Comparison of ENCODE assay signal across 8 cellular contexts in genomic region chr15:90482124-90483011, GRCh38. TPM values are rescaled to one million over a fixed set of nuclear protein-coding genes. Genes with fewer than 3 reads are reported as not detected.
DNase-seq lines count a peak whose midpoint lies in the region; TF ChIP-seq lines count a peak whose summit lies in the region.

No MANE protein-coding gene starts in this region.

- no peak overlapping the region for H3K4me2 ChIP-seq in fibroblast of lung (ENCODE audit: extremely low read depth, insufficient read depth, low read length)

- no peak overlapping the region for H2AFZ ChIP-seq in fibroblast of lung (ENCODE audit: low read length)

- DNase-seq in A172 (ENCODE audit: low spot score) (peak; percentile 37), GM12864 (ENCODE audit: low read depth) (no peak), NCI-H748 (lab: John Stamatoyannopoulos, UW; ENCODE audit: unreplicated experiment) (peak; percentile 10), activated T-cell treated with anti-CD3 and anti-CD28 coated beads for 1 hour (ENCODE audit: low read depth) (peak; percentile 33), fibroblast of lung (ENCODE audit: low read depth in 2 of 2) (peak; percentile 48 to 74), nephron progenitor cell (peak; percentile 48), uterus (peak; percentile 40 to 71), T1000 (lab: John Stamatoyannopoulos, UW) (no peak)

- peaks cover 21% of the 10 kb centered on the region for H3K36me3 ChIP-seq in fibroblast of lung (ENCODE audit: control insufficient read depth, insufficient read depth, low read length)
- no peaks in the 10 kb centered on the region for H3K36me3 ChIP-seq in uterus

- peaks cover 35% of the 10 kb centered on the region for H3K36me3 Mint-ChIP-seq in nephron progenitor cell (ENCODE audit: low read depth)

- no peaks in the 10 kb centered on the region for H3K27me3 ChIP-seq in fibroblast of lung (ENCODE audit: control insufficient read depth, insufficient read depth, low read length)
- no peaks in the 10 kb centered on the region for H3K27me3 ChIP-seq in uterus

- H3K27me3 Mint-ChIP-seq in nephron progenitor cell (ENCODE audit: low read depth, poor library complexity), result no peaks in the 10 kb centered on the region

- H3K9me3 ChIP-seq in fibroblast of lung (ENCODE audit: control insufficient read depth, insufficient read depth, low read depth, low read length) (no peaks in the 10 kb centered on the region), uterus (no peaks in the 10 kb centered on the region)

- H3K4me3 ChIP-seq in GM12864 (ENCODE audit: low read depth, low read length), result no peak overlapping the region
- H3K4me3 ChIP-seq in fibroblast of lung (replicated peaks in 1 of 4; ENCODE audit: control extremely low read depth in 1 of 4, insufficient read depth in 1 of 4, low read depth in 3 of 4, low read length in 4 of 4), result no peak overlapping the region
- no peak overlapping the region for H3K4me3 ChIP-seq in uterus

- TF ChIP-seq CTCF in GM12864 (IDR thresholded peaks at IDR 0.05; ENCODE audit: low read depth, low read length, missing control alignments) (peak; percentile 60), fibroblast of lung (conservative IDR thresholded peaks at IDR 0.05 in 1 of 2, IDR thresholded peaks at IDR 0.05 in 1 of 2; ENCODE audit: low read depth in 1 of 2, low read length in 2 of 2) (peak; percentile 74 to 77), nephron progenitor cell (IDR thresholded peaks at IDR 0.05) (peak; percentile 80), uterus (IDR thresholded peaks at IDR 0.05) (peak; percentile 81 to 92 (median 84))

- no peak overlapping the region for H3K9ac ChIP-seq in fibroblast of lung (ENCODE audit: insufficient read depth, low read length)

- peaks cover 18% of the 10 kb centered on the region for H3K4me1 Mint-ChIP-seq in nephron progenitor cell

- no peaks in the 10 kb centered on the region for H4K20me1 ChIP-seq in fibroblast of lung (ENCODE audit: control insufficient read depth, extremely low read depth, insufficient read depth, low read length)

- H3K79me2 ChIP-seq in fibroblast of lung (ENCODE audit: control insufficient read depth, insufficient read depth, low read length), result no peaks in the 10 kb centered on the region

- no peaks in the 10 kb centered on the region for H3K9me3 Mint-ChIP-seq in nephron progenitor cell

- H3K4me3 Mint-ChIP-seq in nephron progenitor cell, result no peak overlapping the region

- H3K27ac ChIP-seq in fibroblast of lung (ENCODE audit: insufficient read depth, low read length) (no peak overlapping the region), uterus (peak overlapping the region; percentile 63 to 73)

- peak overlapping the region; percentile 10 for H3K27ac Mint-ChIP-seq in nephron progenitor cell

- intact Hi-C loops in uterus (cut with DNase I; ENCODE audit: low total_unique reads), result loop anchor here (5.0 kb wide), 1 partner anchor 160 kb away; no protein-coding TSS in a partner anchor

- H3K4me1 ChIP-seq in fibroblast of lung (ENCODE audit: control insufficient read depth, extremely low read depth, insufficient read depth, low read length) (no peaks in the 10 kb centered on the region), uterus (no peaks in the 10 kb centered on the region)

- TF ChIP-seq POLR2A in uterus (IDR thresholded peaks at IDR 0.05), result no peak

RNA-seq across cellular contexts. Expression of gene CRTC3, which starts 47.4 kb away (rescaled TPM):
- 10.3 and 14.0 TPM in 2 replicates for total RNA-seq in A172 (2014; rRNA removed; shearing (Covaris generic))
- total RNA-seq in fibroblast of lung (12.3 and 18.3 TPM in 2 replicates), uterus (10 to 100 TPM; 18.4 to 89.4 (median 40.9) TPM)
- 18.9 and 23.4 TPM in 2 replicates for polyA plus RNA-seq in fibroblast of lung
- polyA plus RNA-seq in fibroblast of lung (2012), result 13.7 and 21.2 TPM in 2 replicates
- polyA minus RNA-seq in fibroblast of lung (ENCODE audit: low replicate concordance), result 31.0 and 36.9 TPM in 2 replicates

Comparison
In these comparisons a context has a peak if more than half of its experiments do, and no peak if none do; other contexts are left out.
1. DNase-seq: peak in A172 (single experiment), NCI-H748 (single experiment), activated T-cell treated with anti-CD3 and anti-CD28 coated beads for 1 hour (single experiment), fibroblast of lung (2 of 2), nephron progenitor cell (single experiment) and uterus (2 of 2); none in GM12864 (single experiment) and T1000 (single experiment).
2. Peak in every context shown above with its lines, with median percentiles within 50 percentile points of each other: CTCF ChIP-seq.